11 cellular contexts compared by ENCODE assay signal in genomic region chr6:90110971-90111370, GRCh38.
DNase-seq lines count a peak whose midpoint lies in the region; ATAC-seq and TF ChIP-seq lines count a peak whose summit lies in the region.
"Had no signal": no experiment of that assay in that cellular context is flagged by ENCODE, and none has a peak within 500 bp of the region (broad histone marks: within the 10 kb centered on the region; RNA-seq: fewer than 3 reads in every experiment).

No MANE protein-coding gene starts in this region.

- no peaks in the 10 kb centered on the region for H3K79me2 ChIP-seq in DND-41 (ENCODE audit: insufficient read depth, low read length)

- ATAC-seq in DND-41 (ENCODE audit: insufficient read depth, low read depth): peak; percentile 92
- peak; percentile 65 for ATAC-seq in activated CD8-positive, alpha-beta T cell treated with anti-CD3 and anti-CD28 coated beads for 36 hours
- ATAC-seq in HG02885 (IDR thresholded peaks at IDR 0.05; ENCODE audit: poor library complexity, unreplicated experiment): no peak
- ATAC-seq in HG02678 (IDR thresholded peaks at IDR 0.05; ENCODE audit: unreplicated experiment): no peak

- TF ChIP-seq CTCF in DND-41 (IDR thresholded peaks at IDR 0.05; ENCODE audit: borderline replicate concordance, extremely low read depth, low read length, poor library complexity, severe bottlenecking): peak; percentile 59
- no peak for TF ChIP-seq CTCF in activated CD8-positive, alpha-beta T cell treated with anti-CD3 and anti-CD28 coated beads for 36 hours (IDR thresholded peaks at IDR 0.05)

- DNase-seq in DND-41 (peak; percentile 86), hepatic stellate cell (ENCODE audit: low spot score) (no peak), COR-L47 (lab: John Stamatoyannopoulos, UW) (no peak)
- DNase-seq in activated CD8-positive, alpha-beta T cell treated with anti-CD3 and anti-CD28 coated beads for 36 hours: peak; percentile 97
- DNase-seq in stimulated activated CD8-positive, alpha-beta memory T cell treated with anti-CD3 and anti-CD28 coated beads, Interleukin-15, amount 100 ng/mL, for 1 hour (ENCODE audit: low read depth): peak; percentile 35
- DNase-seq: mesendoderm, NCI-H2029, SW 1271 had no signal

- peak overlapping the region; percentile 56 for H2AFZ ChIP-seq in DND-41 (ENCODE audit: low read depth, low read length)

- peak overlapping the region; percentile 88 for H3K27ac Mint-ChIP-seq in activated CD8-positive, alpha-beta T cell treated with anti-CD3 and anti-CD28 coated beads for 36 hours
- H3K27ac Mint-ChIP-seq in activated naive CD8-positive, alpha-beta T cell: peak overlapping the region; percentile 94

- POLR2A ChIA-PET in activated CD8-positive, alpha-beta T cell treated with anti-CD3 and anti-CD28 coated beads for 36 hours (lab: Charles Lee): interaction anchor here (0.7 to 2.8 kb wide), 9 partner anchors 9 to 160 kb away, joined by 3 to 13 read pairs (median 7); no protein-coding TSS in a partner anchor

- H3K4me1 Mint-ChIP-seq in activated CD8-positive, alpha-beta T cell treated with anti-CD3 and anti-CD28 coated beads for 36 hours (ENCODE audit: low read depth): peaks cover 79% of the 10 kb centered on the region
- peaks cover 91% of the 10 kb centered on the region for H3K4me1 Mint-ChIP-seq in activated naive CD8-positive, alpha-beta T cell (ENCODE audit: low read depth)

- peaks cover 40% of the 10 kb centered on the region for H3K4me1 ChIP-seq in DND-41 (ENCODE audit: insufficient read depth, low read length)

- H3K36me3 Mint-ChIP-seq in activated CD8-positive, alpha-beta T cell treated with anti-CD3 and anti-CD28 coated beads for 36 hours (ENCODE audit: low read depth): peaks cover 54% of the 10 kb centered on the region
- peaks cover 43% of the 10 kb centered on the region for H3K36me3 Mint-ChIP-seq in activated naive CD8-positive, alpha-beta T cell

- H3K9me3 Mint-ChIP-seq in activated CD8-positive, alpha-beta T cell treated with anti-CD3 and anti-CD28 coated beads for 36 hours: peaks cover 29% of the 10 kb centered on the region
- H3K9me3 Mint-ChIP-seq in activated naive CD8-positive, alpha-beta T cell (ENCODE audit: low read depth): peaks cover 17% of the 10 kb centered on the region

- no peaks in the 10 kb centered on the region for H3K36me3 ChIP-seq in DND-41 (ENCODE audit: insufficient read depth, low read length)

- H3K27me3 ChIP-seq in DND-41 (ENCODE audit: insufficient read depth, low read length, poor library complexity): no peaks in the 10 kb centered on the region

- peaks cover 10% of the 10 kb centered on the region for H3K9me3 ChIP-seq in DND-41 (ENCODE audit: insufficient read depth, low read length, severe bottlenecking)

- peak overlapping the region; percentile 56 for H3K4me2 ChIP-seq in DND-41 (ENCODE audit: insufficient read depth, low read length)

- peak overlapping the region; percentile 80 for H3K27ac ChIP-seq in DND-41 (ENCODE audit: low read length)

- H3K4me3 Mint-ChIP-seq in activated CD8-positive, alpha-beta T cell treated with anti-CD3 and anti-CD28 coated beads for 36 hours: peak overlapping the region; percentile 28
- H3K4me3 Mint-ChIP-seq in activated naive CD8-positive, alpha-beta T cell: peak overlapping the region; percentile 68

- H3K9ac ChIP-seq in DND-41 (ENCODE audit: low read depth, low read length): peak overlapping the region; percentile 23; the same call in 1 of the 2 replicates

- H4K20me1 ChIP-seq in DND-41 (ENCODE audit: insufficient read depth, low read length): no peaks in the 10 kb centered on the region

- peak overlapping the region in 1 of 2 experiments; percentile 37; a peak in 1 of 4 replicates for H3K4me3 ChIP-seq in DND-41 (ENCODE audit: low read depth in 1 of 2, low read length in 2 of 2)

- intact Hi-C loops in activated CD8-positive, alpha-beta T cell treated with anti-CD3 and anti-CD28 coated beads for 36 hours (cut with micrococcal nuclease): loop anchor here (1.0 kb wide), 1 partner anchor 33 kb away; no protein-coding TSS in a partner anchor

- CTCF ChIA-PET in activated CD8-positive, alpha-beta T cell treated with anti-CD3 and anti-CD28 coated beads for 36 hours (lab: Charles Lee): interaction anchor here (0.9 to 3.2 kb wide), 16 partner anchors 10 to 368 kb away, joined by 3 to 10 read pairs (median 4); no protein-coding TSS in a partner anchor

- H3K27me3 Mint-ChIP-seq in activated CD8-positive, alpha-beta T cell treated with anti-CD3 and anti-CD28 coated beads for 36 hours: no peaks in the 10 kb centered on the region
- H3K27me3 Mint-ChIP-seq in activated naive CD8-positive, alpha-beta T cell: no peaks in the 10 kb centered on the region

Comparison
In these comparisons a context has a peak if more than half of its experiments do, and no peak if none do; other contexts are left out.
1. ATAC-seq: peak in DND-41 (single experiment) and activated CD8-positive, alpha-beta T cell treated with anti-CD3 and anti-CD28 coated beads for 36 hours (single experiment); none in HG02885 (single experiment) and HG02678 (single experiment).
2. DNase-seq: peak in DND-41 (single experiment), activated CD8-positive, alpha-beta T cell treated with anti-CD3 and anti-CD28 coated beads for 36 hours (single experiment) and stimulated activated CD8-positive, alpha-beta memory T cell treated with anti-CD3 and anti-CD28 coated beads, Interleukin-15, amount 100 ng/mL, for 1 hour (single experiment); none in hepatic stellate cell (single experiment) and COR-L47 (single experiment).